8 cellular contexts compared by ENCODE assay signal in the genomic region with DNA sequence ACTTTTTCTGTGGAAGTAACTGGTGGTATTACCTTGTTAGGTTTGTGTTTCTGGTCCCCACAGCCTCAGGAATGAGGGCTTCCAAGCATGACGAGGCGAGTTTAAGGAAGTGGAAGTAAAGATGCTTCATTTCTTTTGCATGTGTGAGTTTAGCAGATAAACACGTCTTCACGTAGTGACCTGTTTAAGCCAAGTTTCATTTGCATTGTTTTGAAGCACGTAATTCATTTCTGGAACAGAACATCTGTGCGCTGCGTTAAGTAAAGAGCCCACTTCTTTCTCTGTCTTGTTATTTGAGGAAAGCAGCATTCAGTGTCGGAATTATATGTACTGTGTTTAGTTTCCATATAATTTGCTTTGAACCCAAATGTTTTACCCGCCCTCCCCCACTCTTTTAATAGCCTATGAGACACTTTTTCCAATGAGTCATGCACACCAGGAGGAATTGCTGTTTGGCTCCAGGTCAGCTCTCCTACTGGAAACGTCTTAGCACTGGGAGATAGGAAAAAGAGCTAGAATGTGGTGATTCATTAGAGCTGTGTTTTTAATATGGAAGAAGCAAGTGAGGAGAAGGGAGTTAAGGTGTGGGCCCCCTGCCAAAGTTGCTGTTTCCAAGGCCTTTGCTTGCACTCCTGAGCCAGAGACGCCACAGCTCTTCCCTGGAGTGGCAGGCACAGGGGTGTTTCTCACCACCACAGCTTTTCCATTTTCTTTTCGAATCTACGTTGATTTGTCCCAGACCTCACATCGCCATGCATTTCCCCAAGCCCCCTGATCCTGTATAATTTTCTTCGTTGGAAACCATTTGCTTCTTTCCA. TPM values are rescaled to one million over a fixed set of nuclear protein-coding genes. Genes with fewer than 3 reads are reported as not detected.
A peak's percentile ranks its signal among the peaks of the same experiment; 100 is the strongest.
DNase-seq lines count a peak whose midpoint lies in the region; ATAC-seq and TF ChIP-seq lines count a peak whose summit lies in the region.

No MANE protein-coding gene starts in this region.

- H4K20me1 ChIP-seq in hepatocyte (ENCODE audit: insufficient read depth, poor library complexity, severe bottlenecking), result no peaks in the 10 kb centered on the region

- H3K4me1 ChIP-seq in hepatocyte (ENCODE audit: insufficient read depth) (peaks cover 38% of the 10 kb centered on the region), stomach (peaks cover 7 to 38% (median 32%) of the 10 kb centered on the region in 4 donors)

- no peaks in the 10 kb centered on the region for H3K27me3 ChIP-seq in hepatocyte
- no peaks in the 10 kb centered on the region for H3K27me3 ChIP-seq in stomach

- peak overlapping the region; percentile 93 for H3K27ac ChIP-seq in hepatocyte
- H3K27ac ChIP-seq in stomach, result peak overlapping the region; percentile 33 to 85 (median 79)

- H3K36me3 ChIP-seq in hepatocyte (replicated peaks; ENCODE audit: insufficient read depth, low read depth), result no peaks in the 10 kb centered on the region
- no peaks in the 10 kb centered on the region for H3K36me3 ChIP-seq in stomach

- 59% methylated on average over 15 of the region's 15 CpGs for WGBS in hepatocyte (ENCODE audit: low lambda C conversion rate, missing lambda C conversion rate)
- 42 to 54% (median 48%) methylated on average over 15 of the region's 15 CpGs for WGBS in stomach, 5 donors

- peak; percentile 73 for ATAC-seq in HG03060 (IDR thresholded peaks at IDR 0.05; ENCODE audit: low read depth, unreplicated experiment)
- ATAC-seq in GM19023 (IDR thresholded peaks at IDR 0.05; ENCODE audit: unreplicated experiment), result no peak

- H3K4me2 ChIP-seq in hepatocyte, result peak overlapping the region; percentile 38

- H3K79me2 ChIP-seq in hepatocyte, result no peaks in the 10 kb centered on the region

- TF ChIP-seq POLR2A in stomach (IDR thresholded peaks at IDR 0.05), result no peak

- H3K9me3 ChIP-seq in hepatocyte (ENCODE audit: low read depth) (peaks cover 3% of the 10 kb centered on the region), stomach (peaks cover 0 to 10% (median 3%) of the 10 kb centered on the region in 4 donors)

- DNase-seq in ELR (ENCODE audit: low read depth) (peak; percentile 87), amniotic epithelial cell (ENCODE audit: low read depth) (peak; percentile 98), hepatocyte (ENCODE audit: low spot score) (peak; percentile 90), stomach (no peak), NCI-H1105 treated with DMSO at 0.1 percent for 48 hours (lab: John Stamatoyannopoulos, UW) (no peak), NCI-H345 (lab: John Stamatoyannopoulos, UW) (no peak)

- TF ChIP-seq CTCF in hepatocyte (IDR thresholded peaks at IDR 0.05; ENCODE audit: poor library complexity), result no peak
- TF ChIP-seq CTCF in stomach (IDR thresholded peaks at IDR 0.05), result no peak

- intact Hi-C loops in stomach (cut with DNase I; ENCODE audit: low total_unique reads), result no loop called here

- H3K9me2 ChIP-seq in hepatocyte (replicated peaks; ENCODE audit: insufficient read depth), result no peaks in the 10 kb centered on the region

- no peak overlapping the region for H2AFZ ChIP-seq in hepatocyte

- TF ChIP-seq EP300 in stomach (IDR thresholded peaks at IDR 0.05), result peak; percentile 80

- no peak overlapping the region for H3K4me3 ChIP-seq in hepatocyte
- H3K4me3 ChIP-seq in stomach, result peak overlapping the region in 1 of 4 donors; percentile 5

RNA-seq across cellular contexts. Expression of gene BTBD16, which starts 36.8 kb away (rescaled TPM):
- 0.47 and 0.92 TPM in 2 replicates for total RNA-seq in hepatocyte
- polyA plus RNA-seq in hepatocyte, result 0.24 and 0.74 TPM in 2 replicates
- total RNA-seq in stomach, result not detected
- under 1 TPM in 1 of 3 donors, not detected in 2; 0.40 TPM for polyA plus RNA-seq in stomach

Comparison
In these comparisons a context has a peak if more than half of its experiments do, and no peak if none do; other contexts are left out.
1. DNase-seq: peak in ELR (single experiment), amniotic epithelial cell (single experiment) and hepatocyte (single experiment); none in stomach (single experiment), NCI-H1105 treated with DMSO at 0.1 percent for 48 hours (single experiment) and NCI-H345 (single experiment).